1 cellular context compared by ENCODE assay signal in genomic region chr21:42234464-42235241, GRCh38.
TF ChIP-seq lines count a peak whose summit lies in the region.

No MANE protein-coding gene starts in this region.

TF ChIP-seq in IMR-90, 13 proteins besides CTCF, POLR2A, EP300 and RAD21 (continued from another document):
- TF ChIP-seq ELK1 (IDR thresholded peaks at IDR 0.05; ENCODE audit: borderline replicate concordance, low read depth, low read length): no peak
